Comparison of ENCODE assay signal across 8 cellular contexts in the genomic region with DNA sequence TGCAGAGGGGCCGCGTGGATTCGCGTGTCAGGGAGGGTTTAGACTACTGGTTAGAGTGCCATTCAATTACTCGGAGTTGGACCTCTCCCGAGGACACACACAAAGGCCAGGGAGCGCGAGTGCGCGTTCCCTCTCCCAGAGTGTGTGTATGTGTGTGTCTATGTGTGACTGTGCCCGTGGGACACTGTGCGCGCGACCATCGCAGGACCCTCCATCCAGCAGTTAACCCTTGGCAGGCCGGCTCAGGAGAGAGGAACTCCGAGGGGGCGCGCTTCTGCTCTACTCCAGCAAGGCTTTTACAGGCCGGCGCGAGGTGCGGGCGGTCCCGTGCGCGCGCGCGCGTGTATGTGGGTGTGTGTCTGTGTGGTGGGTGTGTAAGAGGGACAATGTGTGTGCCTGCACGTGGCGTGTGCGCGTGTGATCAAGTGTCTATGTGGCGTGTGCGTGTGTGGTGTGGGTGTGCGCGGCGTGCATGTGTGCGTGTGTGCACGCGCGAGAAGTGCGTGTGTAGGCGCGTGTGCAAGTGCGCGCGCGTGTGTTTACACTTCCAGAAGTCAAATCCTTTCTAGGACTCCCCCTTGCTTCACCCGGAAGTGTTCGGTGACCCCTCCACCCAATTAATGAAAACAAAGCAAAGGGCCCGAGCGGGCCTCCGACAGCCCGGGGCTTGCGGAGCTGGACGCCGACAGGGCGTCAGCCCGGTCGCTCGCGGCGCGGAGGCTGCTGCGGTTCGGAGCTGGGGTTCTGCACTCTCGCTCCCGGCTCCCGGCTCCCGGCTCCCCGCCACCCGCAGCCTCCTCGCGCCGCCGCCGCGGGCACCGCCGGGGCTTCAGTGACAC.
A peak's percentile ranks its signal among the peaks of the same experiment; 100 is the strongest.
DNase-seq lines count a peak whose midpoint lies in the region; ATAC-seq and TF ChIP-seq lines count a peak whose summit lies in the region.

No MANE protein-coding gene starts in this region.

- no peak overlapping the region for H3K27ac ChIP-seq in ovary

- WGBS in ovary, 3 donors: 10 to 18% (median 13%) methylated on average over 71 to 83 of the region's 83 CpGs

- no peak overlapping the region for H3K27ac Mint-ChIP-seq in activated CD4-positive, alpha-beta T cell treated with anti-CD3 and anti-CD28 coated beads, Interleukin-2, amount 10 ng/mL, durations not matched to agents 7 days and 5 days
- H3K27ac Mint-ChIP-seq in activated T-helper 17 cell treated with anti-CD3 and anti-CD28 coated beads, Interleukin-2, amount 50 U/mL, for 72 hours: no peak overlapping the region

- no peak for DNase-seq in activated CD4-positive, alpha-beta T cell treated with anti-CD3 and anti-CD28 coated beads, Interleukin-2, amount 10 ng/mL, durations not matched to agents 7 days and 5 days
- DNase-seq in activated CD4-positive, alpha-beta T cell treated with anti-CD3 and anti-CD28 coated beads, Interleukin-2, amount 50 U/mL, for 1 hour: no peak
- peak in 40 of 42 donors; percentile 34 to 77 (median 61) for DNase-seq in head of caudate nucleus
- DNase-seq in ovary: peak; percentile 22 to 63 (median 33)
- DNase-seq in hippocampal formation (lab: John Stamatoyannopoulos, UW): no peak
- DNase-seq in NCI-H2196 treated with DMSO at 0.1 percent for 48 hours (lab: John Stamatoyannopoulos, UW; ENCODE audit: unreplicated experiment): no peak

- CTCF ChIA-PET in activated CD4-positive, alpha-beta T cell treated with anti-CD3 and anti-CD28 coated beads, Interleukin-2, amount 10 ng/mL, durations not matched to agents 7 days and 5 days (lab: Charles Lee): no interaction called here

- H3K9me3 Mint-ChIP-seq in activated CD4-positive, alpha-beta T cell treated with anti-CD3 and anti-CD28 coated beads, Interleukin-2, amount 10 ng/mL, durations not matched to agents 7 days and 5 days: no peaks in the 10 kb centered on the region
- H3K9me3 Mint-ChIP-seq in activated T-helper 17 cell treated with anti-CD3 and anti-CD28 coated beads, Interleukin-2, amount 50 U/mL, for 72 hours: no peaks in the 10 kb centered on the region

- peaks cover 4% of the 10 kb centered on the region for H3K4me1 ChIP-seq in ovary (ENCODE audit: insufficient read depth)

- H3K27me3 ChIP-seq in ovary: no peaks in the 10 kb centered on the region

- peaks cover 55% of the 10 kb centered on the region for H3K27me3 Mint-ChIP-seq in activated CD4-positive, alpha-beta T cell treated with anti-CD3 and anti-CD28 coated beads, Interleukin-2, amount 10 ng/mL, durations not matched to agents 7 days and 5 days
- peaks cover 51% of the 10 kb centered on the region for H3K27me3 Mint-ChIP-seq in activated T-helper 17 cell treated with anti-CD3 and anti-CD28 coated beads, Interleukin-2, amount 50 U/mL, for 72 hours

- peak overlapping the region; percentile 44 for H3K4me3 ChIP-seq in ovary

- peaks cover 24% of the 10 kb centered on the region for H3K4me1 Mint-ChIP-seq in activated CD4-positive, alpha-beta T cell treated with anti-CD3 and anti-CD28 coated beads, Interleukin-2, amount 10 ng/mL, durations not matched to agents 7 days and 5 days
- H3K4me1 Mint-ChIP-seq in activated T-helper 17 cell treated with anti-CD3 and anti-CD28 coated beads, Interleukin-2, amount 50 U/mL, for 72 hours: peaks cover 4% of the 10 kb centered on the region

- POLR2A ChIA-PET in activated CD4-positive, alpha-beta T cell treated with anti-CD3 and anti-CD28 coated beads, Interleukin-2, amount 10 ng/mL, durations not matched to agents 7 days and 5 days (lab: Charles Lee): no interaction called here

- H3K4me3 Mint-ChIP-seq in activated CD4-positive, alpha-beta T cell treated with anti-CD3 and anti-CD28 coated beads, Interleukin-2, amount 10 ng/mL, durations not matched to agents 7 days and 5 days: peak overlapping the region; percentile 59
- H3K4me3 Mint-ChIP-seq in activated T-helper 17 cell treated with anti-CD3 and anti-CD28 coated beads, Interleukin-2, amount 50 U/mL, for 72 hours: peak overlapping the region; percentile 80

- ATAC-seq in activated T-helper 17 cell treated with anti-CD3 and anti-CD28 coated beads, Interleukin-2, amount 50 U/mL, for 72 hours (replicated peaks): peak; percentile 12
- no peak for ATAC-seq in HG03571 (IDR thresholded peaks at IDR 0.05; ENCODE audit: unreplicated experiment)

- H3K36me3 Mint-ChIP-seq in activated CD4-positive, alpha-beta T cell treated with anti-CD3 and anti-CD28 coated beads, Interleukin-2, amount 10 ng/mL, durations not matched to agents 7 days and 5 days (ENCODE audit: low read depth): no peaks in the 10 kb centered on the region
- no peaks in the 10 kb centered on the region for H3K36me3 Mint-ChIP-seq in activated T-helper 17 cell treated with anti-CD3 and anti-CD28 coated beads, Interleukin-2, amount 50 U/mL, for 72 hours (ENCODE audit: low read depth)

- no peaks in the 10 kb centered on the region for H3K36me3 ChIP-seq in ovary

- TF ChIP-seq CTCF in ovary (IDR thresholded peaks at IDR 0.05): no peak

- no peak for TF ChIP-seq POLR2A in ovary (IDR thresholded peaks at IDR 0.05)

- TF ChIP-seq EP300 in ovary (IDR thresholded peaks at IDR 0.05): no peak

- intact Hi-C loops in head of caudate nucleus (cut with DNase I): loop anchor here (5.0 kb wide), 1 partner anchor 74 kb away; the partner anchor contains the start of gene TBCA
- intact Hi-C loops in ovary (cut with DNase I): no loop called here

- no peaks in the 10 kb centered on the region for H3K9me3 ChIP-seq in ovary

Comparison
In these comparisons a context has a peak if more than half of its experiments do, and no peak if none do; other contexts are left out.
1. DNase-seq: peak in head of caudate nucleus (40 of 42) and ovary (5 of 5); none in activated CD4-positive, alpha-beta T cell treated with anti-CD3 and anti-CD28 coated beads, Interleukin-2, amount 10 ng/mL, durations not matched to agents 7 days and 5 days (single experiment), activated CD4-positive, alpha-beta T cell treated with anti-CD3 and anti-CD28 coated beads, Interleukin-2, amount 50 U/mL, for 1 hour (single experiment), hippocampal formation (0 of 2) and NCI-H2196 treated with DMSO at 0.1 percent for 48 hours (single experiment).